ENCODE assay signal across 1 cellular context in the genomic region with DNA sequence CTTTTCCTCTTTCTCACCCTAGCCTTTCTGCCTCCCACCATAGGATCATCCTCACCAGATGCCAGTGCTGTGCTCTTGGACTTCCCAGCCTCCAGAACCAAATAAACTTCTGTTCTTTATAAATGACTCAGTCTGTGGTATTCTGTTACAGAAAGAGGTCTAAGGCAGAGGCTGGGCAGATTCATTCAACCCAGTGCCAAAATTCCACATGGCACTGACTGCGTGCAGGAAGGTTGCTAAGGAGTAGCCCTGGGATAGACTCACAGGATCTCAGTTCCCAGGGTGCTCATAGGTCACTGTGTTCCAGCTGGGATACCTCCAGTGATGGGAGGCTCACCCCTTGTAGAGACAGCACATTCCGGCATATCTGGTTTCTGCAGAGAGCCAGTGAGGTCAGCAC.
A peak's percentile ranks its signal among the peaks of the same experiment; 100 is the strongest.
TF ChIP-seq lines count a peak whose summit lies in the region.

No MANE protein-coding gene starts in this region.

TF ChIP-seq in HepG2, 621 proteins besides CTCF, POLR2A, EP300 and RAD21:
- TF ChIP-seq, protein P1, sequence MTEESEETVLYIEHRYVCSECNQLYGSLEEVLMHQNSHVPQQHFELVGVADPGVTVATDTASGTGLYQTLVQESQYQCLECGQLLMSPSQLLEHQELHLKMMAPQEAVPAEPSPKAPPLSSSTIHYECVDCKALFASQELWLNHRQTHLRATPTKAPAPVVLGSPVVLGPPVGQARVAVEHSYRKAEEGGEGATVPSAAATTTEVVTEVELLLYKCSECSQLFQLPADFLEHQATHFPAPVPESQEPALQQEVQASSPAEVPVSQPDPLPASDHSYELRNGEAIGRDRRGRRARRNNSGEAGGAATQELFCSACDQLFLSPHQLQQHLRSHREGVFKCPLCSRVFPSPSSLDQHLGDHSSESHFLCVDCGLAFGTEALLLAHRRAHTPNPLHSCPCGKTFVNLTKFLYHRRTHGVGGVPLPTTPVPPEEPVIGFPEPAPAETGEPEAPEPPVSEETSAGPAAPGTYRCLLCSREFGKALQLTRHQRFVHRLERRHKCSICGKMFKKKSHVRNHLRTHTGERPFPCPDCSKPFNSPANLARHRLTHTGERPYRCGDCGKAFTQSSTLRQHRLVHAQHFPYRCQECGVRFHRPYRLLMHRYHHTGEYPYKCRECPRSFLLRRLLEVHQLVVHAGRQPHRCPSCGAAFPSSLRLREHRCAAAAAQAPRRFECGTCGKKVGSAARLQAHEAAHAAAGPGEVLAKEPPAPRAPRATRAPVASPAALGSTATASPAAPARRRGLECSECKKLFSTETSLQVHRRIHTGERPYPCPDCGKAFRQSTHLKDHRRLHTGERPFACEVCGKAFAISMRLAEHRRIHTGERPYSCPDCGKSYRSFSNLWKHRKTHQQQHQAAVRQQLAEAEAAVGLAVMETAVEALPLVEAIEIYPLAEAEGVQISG (CRISPR knock-in tag; IDR thresholded peaks at IDR 0.05): no peak
- peak; percentile 85; the same call in 1 of the 2 replicates for TF ChIP-seq ZNF564 (CRISPR knock-in tag; IDR thresholded peaks at IDR 0.05)
